1 cellular context compared by ENCODE assay signal in the genomic region with DNA sequence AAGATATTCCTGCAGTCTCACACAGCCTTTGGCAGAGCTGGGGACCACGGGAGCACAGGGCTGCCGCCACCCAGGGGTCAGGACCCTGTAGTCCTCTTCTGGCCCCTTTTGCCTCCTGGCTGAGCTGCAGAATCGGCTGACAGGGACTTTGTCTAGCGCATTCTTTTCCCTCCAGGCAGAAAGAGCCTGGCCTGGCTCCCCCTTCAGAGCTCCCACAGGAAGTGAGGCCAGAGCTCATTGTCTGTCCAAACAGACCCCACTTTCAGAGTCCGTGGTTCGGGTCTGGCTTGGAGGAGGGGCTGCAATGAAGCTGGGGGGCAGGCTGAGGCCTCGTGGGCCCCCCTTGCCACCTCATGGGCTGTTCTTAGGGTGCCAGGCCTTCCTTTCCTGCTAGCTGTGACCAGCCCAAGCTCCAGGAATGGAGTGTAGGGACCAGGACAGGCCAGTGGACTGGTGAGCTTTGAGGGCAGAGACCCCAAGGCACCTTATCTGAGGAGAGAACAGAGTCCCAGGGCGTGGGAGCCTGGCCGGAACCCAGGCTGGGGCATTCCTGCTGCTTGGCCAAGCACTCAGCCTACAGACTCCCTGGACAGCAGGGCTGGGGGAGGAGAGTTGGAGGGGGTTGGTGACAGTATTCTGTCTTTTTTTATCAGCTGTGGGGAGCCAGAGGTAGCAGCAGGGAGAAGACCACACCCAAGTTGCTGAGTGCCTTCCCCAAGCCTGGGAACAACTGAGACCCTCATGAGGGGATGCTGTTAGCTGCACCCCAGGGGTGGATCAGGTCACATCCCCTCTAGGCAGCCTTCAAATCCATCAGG.
A peak's percentile ranks its signal among the peaks of the same experiment; 100 is the strongest.
TF ChIP-seq lines count a peak whose summit lies in the region.

No MANE protein-coding gene starts in this region.

TF ChIP-seq in HepG2, 621 proteins besides CTCF, POLR2A, EP300 and RAD21 (continued from another document and continues in another):
- TF ChIP-seq, protein P1, sequence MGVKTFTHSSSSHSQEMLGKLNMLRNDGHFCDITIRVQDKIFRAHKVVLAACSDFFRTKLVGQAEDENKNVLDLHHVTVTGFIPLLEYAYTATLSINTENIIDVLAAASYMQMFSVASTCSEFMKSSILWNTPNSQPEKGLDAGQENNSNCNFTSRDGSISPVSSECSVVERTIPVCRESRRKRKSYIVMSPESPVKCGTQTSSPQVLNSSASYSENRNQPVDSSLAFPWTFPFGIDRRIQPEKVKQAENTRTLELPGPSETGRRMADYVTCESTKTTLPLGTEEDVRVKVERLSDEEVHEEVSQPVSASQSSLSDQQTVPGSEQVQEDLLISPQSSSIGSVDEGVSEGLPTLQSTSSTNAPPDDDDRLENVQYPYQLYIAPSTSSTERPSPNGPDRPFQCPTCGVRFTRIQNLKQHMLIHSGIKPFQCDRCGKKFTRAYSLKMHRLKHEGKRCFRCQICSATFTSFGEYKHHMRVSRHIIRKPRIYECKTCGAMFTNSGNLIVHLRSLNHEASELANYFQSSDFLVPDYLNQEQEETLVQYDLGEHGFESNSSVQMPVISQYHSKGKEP (CRISPR knock-in tag; IDR thresholded peaks at IDR 0.05), result no peak
- TF ChIP-seq ZNF766 (CRISPR knock-in tag; IDR thresholded peaks at IDR 0.05; ENCODE audit: borderline replicate concordance), result peak; percentile 49; the same call in 1 of the 2 replicates
- no peak for TF ChIP-seq DNMT3B (CRISPR knock-in tag; conservative IDR thresholded peaks at IDR 0.05)
- TF ChIP-seq TP53 (CRISPR knock-in tag; conservative IDR thresholded peaks at IDR 0.05), result no peak
- TF ChIP-seq RARA (CRISPR knock-in tag; IDR thresholded peaks at IDR 0.05), result no peak
- no peak for TF ChIP-seq NAIF1 (CRISPR knock-in tag; IDR thresholded peaks at IDR 0.05; ENCODE audit: borderline replicate concordance)
- TF ChIP-seq IRX3 (CRISPR knock-in tag; IDR thresholded peaks at IDR 0.05; ENCODE audit: borderline replicate concordance, low read depth), result no peak
- no peak for TF ChIP-seq GZF1 (CRISPR knock-in tag; IDR thresholded peaks at IDR 0.05)
- no peak for TF ChIP-seq ARHGAP35 (CRISPR knock-in tag; IDR thresholded peaks at IDR 0.05; ENCODE audit: borderline replicate concordance)
- TF ChIP-seq TEAD2 (CRISPR knock-in tag; IDR thresholded peaks at IDR 0.05), result no peak
- no peak for TF ChIP-seq ZNF792 (CRISPR knock-in tag; IDR thresholded peaks at IDR 0.05)
- no peak for TF ChIP-seq ZNF232 (CRISPR knock-in tag; IDR thresholded peaks at IDR 0.05; ENCODE audit: borderline replicate concordance)
- TF ChIP-seq KDM1A (CRISPR knock-in tag; IDR thresholded peaks at IDR 0.05), result no peak
- TF ChIP-seq TBL1XR1 (IDR thresholded peaks at IDR 0.05; ENCODE audit: borderline replicate concordance, low read length, partially characterized antibody), result no peak
- no peak for TF ChIP-seq ZNF562 (CRISPR knock-in tag; IDR thresholded peaks at IDR 0.05; ENCODE audit: borderline replicate concordance)
- TF ChIP-seq, protein P2, sequence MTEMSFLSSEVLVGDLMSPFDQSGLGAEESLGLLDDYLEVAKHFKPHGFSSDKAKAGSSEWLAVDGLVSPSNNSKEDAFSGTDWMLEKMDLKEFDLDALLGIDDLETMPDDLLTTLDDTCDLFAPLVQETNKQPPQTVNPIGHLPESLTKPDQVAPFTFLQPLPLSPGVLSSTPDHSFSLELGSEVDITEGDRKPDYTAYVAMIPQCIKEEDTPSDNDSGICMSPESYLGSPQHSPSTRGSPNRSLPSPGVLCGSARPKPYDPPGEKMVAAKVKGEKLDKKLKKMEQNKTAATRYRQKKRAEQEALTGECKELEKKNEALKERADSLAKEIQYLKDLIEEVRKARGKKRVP (CRISPR knock-in tag; IDR thresholded peaks at IDR 0.05), result no peak
- TF ChIP-seq KDM4B (CRISPR knock-in tag; IDR thresholded peaks at IDR 0.05), result no peak
- TF ChIP-seq ZKSCAN1 (IDR thresholded peaks at IDR 0.05; ENCODE audit: low read length), result no peak
- TF ChIP-seq ZNF557 (CRISPR knock-in tag; IDR thresholded peaks at IDR 0.05), result no peak
- TF ChIP-seq, protein P3, sequence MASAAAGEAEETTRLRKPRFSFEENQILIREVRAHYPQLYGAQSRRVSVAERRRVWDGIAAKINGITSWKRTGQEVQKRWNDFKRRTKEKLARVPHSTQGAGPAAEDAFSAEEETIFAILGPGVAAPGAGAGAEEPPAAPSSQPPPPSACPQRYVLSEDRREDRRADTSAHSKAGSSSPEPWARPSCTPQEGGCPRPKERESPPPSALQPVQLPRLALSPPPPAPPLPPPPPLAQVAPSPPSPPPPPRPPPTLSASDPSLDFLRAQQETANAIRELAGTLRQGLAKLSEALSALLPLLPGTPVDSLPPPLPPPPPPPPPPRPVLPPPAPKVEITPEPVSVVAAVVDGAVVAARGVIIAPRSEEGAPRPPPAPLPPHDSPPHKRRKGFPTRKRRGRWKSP (CRISPR knock-in tag; IDR thresholded peaks at IDR 0.05), result no peak
- TF ChIP-seq, protein P4, sequence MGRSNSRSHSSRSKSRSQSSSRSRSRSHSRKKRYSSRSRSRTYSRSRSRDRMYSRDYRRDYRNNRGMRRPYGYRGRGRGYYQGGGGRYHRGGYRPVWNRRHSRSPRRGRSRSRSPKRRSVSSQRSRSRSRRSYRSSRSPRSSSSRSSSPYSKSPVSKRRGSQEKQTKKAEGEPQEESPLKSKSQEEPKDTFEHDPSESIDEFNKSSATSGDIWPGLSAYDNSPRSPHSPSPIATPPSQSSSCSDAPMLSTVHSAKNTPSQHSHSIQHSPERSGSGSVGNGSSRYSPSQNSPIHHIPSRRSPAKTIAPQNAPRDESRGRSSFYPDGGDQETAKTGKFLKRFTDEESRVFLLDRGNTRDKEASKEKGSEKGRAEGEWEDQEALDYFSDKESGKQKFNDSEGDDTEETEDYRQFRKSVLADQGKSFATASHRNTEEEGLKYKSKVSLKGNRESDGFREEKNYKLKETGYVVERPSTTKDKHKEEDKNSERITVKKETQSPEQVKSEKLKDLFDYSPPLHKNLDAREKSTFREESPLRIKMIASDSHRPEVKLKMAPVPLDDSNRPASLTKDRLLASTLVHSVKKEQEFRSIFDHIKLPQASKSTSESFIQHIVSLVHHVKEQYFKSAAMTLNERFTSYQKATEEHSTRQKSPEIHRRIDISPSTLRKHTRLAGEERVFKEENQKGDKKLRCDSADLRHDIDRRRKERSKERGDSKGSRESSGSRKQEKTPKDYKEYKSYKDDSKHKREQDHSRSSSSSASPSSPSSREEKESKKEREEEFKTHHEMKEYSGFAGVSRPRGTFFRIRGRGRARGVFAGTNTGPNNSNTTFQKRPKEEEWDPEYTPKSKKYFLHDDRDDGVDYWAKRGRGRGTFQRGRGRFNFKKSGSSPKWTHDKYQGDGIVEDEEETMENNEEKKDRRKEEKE (IDR thresholded peaks at IDR 0.05), result no peak
- TF ChIP-seq PTBP1 (IDR thresholded peaks at IDR 0.05; ENCODE audit: low read depth, low read length, poor library complexity, severe bottlenecking), result no peak
- no peak for TF ChIP-seq WIZ (CRISPR knock-in tag; IDR thresholded peaks at IDR 0.05)
- TF ChIP-seq, protein P5, sequence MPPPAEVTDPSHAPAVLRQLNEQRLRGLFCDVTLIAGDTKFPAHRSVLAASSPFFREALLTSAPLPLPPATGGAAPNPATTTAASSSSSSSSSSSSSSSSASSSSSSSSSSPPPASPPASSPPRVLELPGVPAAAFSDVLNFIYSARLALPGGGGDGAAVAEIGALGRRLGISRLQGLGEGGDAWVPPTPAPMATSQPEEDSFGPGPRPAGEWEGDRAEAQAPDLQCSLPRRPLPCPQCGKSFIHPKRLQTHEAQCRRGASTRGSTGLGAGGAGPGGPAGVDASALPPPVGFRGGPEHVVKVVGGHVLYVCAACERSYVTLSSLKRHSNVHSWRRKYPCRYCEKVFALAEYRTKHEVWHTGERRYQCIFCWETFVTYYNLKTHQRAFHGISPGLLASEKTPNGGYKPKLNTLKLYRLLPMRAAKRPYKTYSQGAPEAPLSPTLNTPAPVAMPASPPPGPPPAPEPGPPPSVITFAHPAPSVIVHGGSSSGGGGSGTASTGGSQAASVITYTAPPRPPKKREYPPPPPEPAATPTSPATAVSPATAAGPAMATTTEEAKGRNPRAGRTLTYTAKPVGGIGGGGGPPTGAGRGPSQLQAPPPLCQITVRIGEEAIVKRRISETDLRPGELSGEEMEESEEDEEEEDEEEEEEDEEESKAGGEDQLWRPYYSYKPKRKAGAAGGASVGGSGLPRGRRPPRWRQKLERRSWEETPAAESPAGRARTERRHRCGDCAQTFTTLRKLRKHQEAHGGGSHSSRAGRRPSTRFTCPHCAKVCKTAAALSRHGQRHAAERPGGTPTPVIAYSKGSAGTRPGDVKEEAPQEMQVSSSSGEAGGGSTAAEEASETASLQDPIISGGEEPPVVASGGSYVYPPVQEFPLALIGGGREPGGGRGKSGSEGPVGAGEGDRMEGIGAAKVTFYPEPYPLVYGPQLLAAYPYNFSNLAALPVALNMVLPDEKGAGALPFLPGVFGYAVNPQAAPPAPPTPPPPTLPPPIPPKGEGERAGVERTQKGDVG (CRISPR knock-in tag; IDR thresholded peaks at IDR 0.05; ENCODE audit: borderline replicate concordance), result no peak; the same call in 1 of the 2 replicates
- no peak for TF ChIP-seq PHF20 (CRISPR knock-in tag; IDR thresholded peaks at IDR 0.05)
- no peak for TF ChIP-seq AGO1 (IDR thresholded peaks at IDR 0.05; ENCODE audit: low read depth, low read length, poor library complexity, severe bottlenecking)
- TF ChIP-seq SETDB1 (CRISPR knock-in tag; IDR thresholded peaks at IDR 0.05; ENCODE audit: borderline replicate concordance), result no peak
- TF ChIP-seq PLRG1 (conservative IDR thresholded peaks at IDR 0.05), result no peak
- TF ChIP-seq, protein P6, sequence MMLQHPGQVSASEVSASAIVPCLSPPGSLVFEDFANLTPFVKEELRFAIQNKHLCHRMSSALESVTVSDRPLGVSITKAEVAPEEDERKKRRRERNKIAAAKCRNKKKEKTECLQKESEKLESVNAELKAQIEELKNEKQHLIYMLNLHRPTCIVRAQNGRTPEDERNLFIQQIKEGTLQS (CRISPR knock-in tag; IDR thresholded peaks at IDR 0.05), result no peak
- TF ChIP-seq, protein P7, sequence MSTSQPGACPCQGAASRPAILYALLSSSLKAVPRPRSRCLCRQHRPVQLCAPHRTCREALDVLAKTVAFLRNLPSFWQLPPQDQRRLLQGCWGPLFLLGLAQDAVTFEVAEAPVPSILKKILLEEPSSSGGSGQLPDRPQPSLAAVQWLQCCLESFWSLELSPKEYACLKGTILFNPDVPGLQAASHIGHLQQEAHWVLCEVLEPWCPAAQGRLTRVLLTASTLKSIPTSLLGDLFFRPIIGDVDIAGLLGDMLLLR (CRISPR knock-in tag; IDR thresholded peaks at IDR 0.05), result no peak
- no peak for TF ChIP-seq ZNF256 (CRISPR knock-in tag; conservative IDR thresholded peaks at IDR 0.05)
- TF ChIP-seq ZSCAN22 (CRISPR knock-in tag; IDR thresholded peaks at IDR 0.05), result no peak
- 0 out of 2 replicates have a peak, but pooled peaks have one; percentile 54 for TF ChIP-seq ZNF263 (CRISPR knock-in tag; IDR thresholded peaks at IDR 0.05)
- TF ChIP-seq MAFK (conservative IDR thresholded peaks at IDR 0.05 in 1 of 2, IDR thresholded peaks at IDR 0.05 in 1 of 2; ENCODE audit: low read length in 2 of 2), result no peak
- TF ChIP-seq ZNF660 (CRISPR knock-in tag; IDR thresholded peaks at IDR 0.05; ENCODE audit: borderline replicate concordance, low read depth), result no peak
- no peak; the same call in 1 of the 2 replicates for TF ChIP-seq SALL1 (CRISPR knock-in tag; IDR thresholded peaks at IDR 0.05)
- no peak for TF ChIP-seq PRMT3 (CRISPR knock-in tag; IDR thresholded peaks at IDR 0.05; ENCODE audit: borderline replicate concordance, low read depth)
- TF ChIP-seq NCOA2 (CRISPR knock-in tag; IDR thresholded peaks at IDR 0.05), result no peak
- no peak for TF ChIP-seq ZFP36L2 (CRISPR knock-in tag; IDR thresholded peaks at IDR 0.05)
- TF ChIP-seq ZNF460 (CRISPR knock-in tag; IDR thresholded peaks at IDR 0.05; ENCODE audit: borderline replicate concordance), result no peak
- TF ChIP-seq, protein P8, sequence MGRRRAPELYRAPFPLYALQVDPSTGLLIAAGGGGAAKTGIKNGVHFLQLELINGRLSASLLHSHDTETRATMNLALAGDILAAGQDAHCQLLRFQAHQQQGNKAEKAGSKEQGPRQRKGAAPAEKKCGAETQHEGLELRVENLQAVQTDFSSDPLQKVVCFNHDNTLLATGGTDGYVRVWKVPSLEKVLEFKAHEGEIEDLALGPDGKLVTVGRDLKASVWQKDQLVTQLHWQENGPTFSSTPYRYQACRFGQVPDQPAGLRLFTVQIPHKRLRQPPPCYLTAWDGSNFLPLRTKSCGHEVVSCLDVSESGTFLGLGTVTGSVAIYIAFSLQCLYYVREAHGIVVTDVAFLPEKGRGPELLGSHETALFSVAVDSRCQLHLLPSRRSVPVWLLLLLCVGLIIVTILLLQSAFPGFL (CRISPR knock-in tag; IDR thresholded peaks at IDR 0.05), result no peak
- TF ChIP-seq ZNF33A (CRISPR knock-in tag; IDR thresholded peaks at IDR 0.05; ENCODE audit: borderline replicate concordance), result no peak
- TF ChIP-seq, protein P9, sequence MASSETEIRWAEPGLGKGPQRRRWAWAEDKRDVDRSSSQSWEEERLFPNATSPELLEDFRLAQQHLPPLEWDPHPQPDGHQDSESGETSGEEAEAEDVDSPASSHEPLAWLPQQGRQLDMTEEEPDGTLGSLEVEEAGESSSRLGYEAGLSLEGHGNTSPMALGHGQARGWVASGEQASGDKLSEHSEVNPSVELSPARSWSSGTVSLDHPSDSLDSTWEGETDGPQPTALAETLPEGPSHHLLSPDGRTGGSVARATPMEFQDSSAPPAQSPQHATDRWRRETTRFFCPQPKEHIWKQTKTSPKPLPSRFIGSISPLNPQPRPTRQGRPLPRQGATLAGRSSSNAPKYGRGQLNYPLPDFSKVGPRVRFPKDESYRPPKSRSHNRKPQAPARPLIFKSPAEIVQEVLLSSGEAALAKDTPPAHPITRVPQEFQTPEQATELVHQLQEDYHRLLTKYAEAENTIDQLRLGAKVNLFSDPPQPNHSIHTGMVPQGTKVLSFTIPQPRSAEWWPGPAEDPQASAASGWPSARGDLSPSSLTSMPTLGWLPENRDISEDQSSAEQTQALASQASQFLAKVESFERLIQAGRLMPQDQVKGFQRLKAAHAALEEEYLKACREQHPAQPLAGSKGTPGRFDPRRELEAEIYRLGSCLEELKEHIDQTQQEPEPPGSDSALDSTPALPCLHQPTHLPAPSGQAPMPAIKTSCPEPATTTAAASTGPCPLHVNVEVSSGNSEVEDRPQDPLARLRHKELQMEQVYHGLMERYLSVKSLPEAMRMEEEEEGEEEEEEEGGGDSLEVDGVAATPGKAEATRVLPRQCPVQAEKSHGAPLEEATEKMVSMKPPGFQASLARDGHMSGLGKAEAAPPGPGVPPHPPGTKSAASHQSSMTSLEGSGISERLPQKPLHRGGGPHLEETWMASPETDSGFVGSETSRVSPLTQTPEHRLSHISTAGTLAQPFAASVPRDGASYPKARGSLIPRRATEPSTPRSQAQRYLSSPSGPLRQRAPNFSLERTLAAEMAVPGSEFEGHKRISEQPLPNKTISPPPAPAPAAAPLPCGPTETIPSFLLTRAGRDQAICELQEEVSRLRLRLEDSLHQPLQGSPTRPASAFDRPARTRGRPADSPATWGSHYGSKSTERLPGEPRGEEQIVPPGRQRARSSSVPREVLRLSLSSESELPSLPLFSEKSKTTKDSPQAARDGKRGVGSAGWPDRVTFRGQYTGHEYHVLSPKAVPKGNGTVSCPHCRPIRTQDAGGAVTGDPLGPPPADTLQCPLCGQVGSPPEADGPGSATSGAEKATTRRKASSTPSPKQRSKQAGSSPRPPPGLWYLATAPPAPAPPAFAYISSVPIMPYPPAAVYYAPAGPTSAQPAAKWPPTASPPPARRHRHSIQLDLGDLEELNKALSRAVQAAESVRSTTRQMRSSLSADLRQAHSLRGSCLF (CRISPR knock-in tag; IDR thresholded peaks at IDR 0.05; ENCODE audit: borderline replicate concordance), result no peak
- no peak for TF ChIP-seq GATAD1 (CRISPR knock-in tag; IDR thresholded peaks at IDR 0.05)
- no peak for TF ChIP-seq PHF5A (CRISPR knock-in tag; IDR thresholded peaks at IDR 0.05; ENCODE audit: low read depth, unreplicated experiment)
